ENCODE assay signal across 17 cellular contexts in genomic region chr6:150201285-150201684, GRCh38. TPM values are rescaled to one million over a fixed set of nuclear protein-coding genes. Genes with fewer than 3 reads are reported as not detected.
"Had no signal": no experiment of that assay in that cellular context is flagged by ENCODE, and none has a peak within 500 bp of the region (broad histone marks: within the 10 kb centered on the region; RNA-seq: fewer than 3 reads in every experiment).

No MANE protein-coding gene starts in this region.

- H3K4me3 ChIP-seq: body of pancreas, gastrocnemius medialis, upper lobe of left lung had no signal

- H3K9me3 ChIP-seq: body of pancreas, gastrocnemius medialis, upper lobe of left lung had no signal

- ATAC-seq: activated T-helper 17 cell treated with anti-CD3 and anti-CD28 coated beads, Interleukin-2, amount 50 U/mL, for 72 hours; body of pancreas; gastrocnemius medialis; left ventricle myocardium superior; natural killer cell had no signal

- H3K27me3 ChIP-seq: body of pancreas, gastrocnemius medialis, upper lobe of left lung had no signal

- H3K36me3 ChIP-seq: gastrocnemius medialis, upper lobe of left lung had no signal

- H3K27ac ChIP-seq: body of pancreas, gastrocnemius medialis, upper lobe of left lung had no signal

- FAIRE-seq: endometrium had no signal

- DNase-seq: activated CD4-positive, alpha-beta memory T cell treated with anti-CD3 and anti-CD28 coated beads, Interleukin-2, amount 10 ng/mL, durations not matched to agents 7 days and 5 days; activated CD4-positive, alpha-beta T cell treated with anti-CD3 and anti-CD28 coated beads for 48 hours; activated CD4-positive, CD25-positive, alpha-beta regulatory T cell; activated naive CD4-positive, alpha-beta T cell; activated naive CD8-positive, alpha-beta T cell treated with anti-CD3 and anti-CD28 coated beads, Interleukin-2, amount 10 ng/mL, durations not matched to agents 7 days and 5 days; activated T-cell treated with anti-CD3 and anti-CD28 coated beads, Interleukin-2, amount 50 U/mL, for 1 hour; body of pancreas; gastrocnemius medialis; kidney glomerular epithelial cell; left ventricle myocardium superior; natural killer cell; occipital lobe; T-helper 1 cell; T1000; upper lobe of left lung had no signal

RNA-seq across cellular contexts. Expression of gene PPP1R14C, which starts 58.4 kb away (rescaled TPM):
- total RNA-seq: activated naive CD8-positive, alpha-beta T cell treated with anti-CD3 and anti-CD28 coated beads, Interleukin-2, amount 10 ng/mL, durations not matched to agents 7 days and 5 days; activated T-helper 17 cell treated with anti-CD3 and anti-CD28 coated beads, Interleukin-2, amount 50 U/mL, for 72 hours; natural killer cell had no signal
